In the genomic region with DNA sequence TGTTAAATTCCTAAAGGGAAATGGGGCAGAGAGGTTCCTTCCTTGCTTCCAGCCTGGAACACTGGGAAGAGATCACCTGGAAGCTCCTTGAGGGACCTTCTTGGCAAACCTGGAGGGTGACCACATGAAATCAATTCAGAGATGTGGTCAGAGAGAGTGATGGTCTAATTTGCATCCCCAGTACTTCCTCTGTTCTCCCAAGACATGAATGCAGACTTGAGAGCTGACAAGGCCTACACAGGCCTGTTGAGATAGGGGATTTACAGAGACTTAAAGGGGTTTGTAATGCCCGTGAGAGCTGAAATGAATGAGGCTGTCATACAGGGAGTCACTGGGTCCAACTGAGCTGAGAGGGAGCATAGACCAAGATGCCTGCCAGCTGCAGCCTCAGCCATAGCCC, we compare ENCODE assay signal across 16 cellular contexts. TPM values are rescaled to one million over a fixed set of nuclear protein-coding genes. Genes with fewer than 3 reads are reported as not detected.
A peak's percentile ranks its signal among the peaks of the same experiment; 100 is the strongest.
DNase-seq lines count a peak whose midpoint lies in the region; ATAC-seq, FAIRE-seq and TF ChIP-seq lines count a peak whose summit lies in the region.
"Had no signal": no experiment of that assay in that cellular context is flagged by ENCODE, and none has a peak within 500 bp of the region (broad histone marks: within the 10 kb centered on the region; RNA-seq: fewer than 3 reads in every experiment).

No MANE protein-coding gene starts in this region.

- DNase-seq in GM18507 (ENCODE audit: extremely low spot score, insufficient read length, low read depth) (no peak), NOMO-1 treated with DMSO at 0.1 percent for 48 hours (lab: John Stamatoyannopoulos, UW; ENCODE audit: unreplicated experiment) (no peak), superior temporal gyrus (ENCODE audit: extremely low spot score) (no peak), chondrocyte (ENCODE audit: low spot score) (no peak)
- DNase-seq in activated CD4-positive, CD25-positive, alpha-beta regulatory T cell (lab: John Stamatoyannopoulos, UW), result no peak
- DNase-seq: activated CD4-positive, alpha-beta T cell treated with anti-CD3 and anti-CD28 coated beads, Interleukin-2, amount 10 ng/mL, durations not matched to agents 7 days and 5 days; activated T-cell treated with anti-CD3 and anti-CD28 coated beads, Interleukin-2, amount 50 U/mL, for 72 hours; glutamatergic neuron; islet precursor cell; NCI-H1694; NCI-H526 treated with DMSO at 0.1 percent for 48 hours; stimulated activated CD4-positive, alpha-beta T cell treated with anti-CD3 and anti-CD28 coated beads, Interleukin-15, amount 100 ng/mL, for 24 hours; T-helper 17 cell had no signal

- H3K27me3 Mint-ChIP-seq in chondrocyte (ENCODE audit: low read depth), result no peaks in the 10 kb centered on the region
- H3K27me3 Mint-ChIP-seq: activated CD4-positive, alpha-beta T cell treated with anti-CD3 and anti-CD28 coated beads, Interleukin-2, amount 10 ng/mL, durations not matched to agents 7 days and 5 days; T-helper 17 cell had no signal

- peaks cover 18% of the 10 kb centered on the region for H3K4me1 Mint-ChIP-seq in chondrocyte (ENCODE audit: low read depth)
- H3K4me1 Mint-ChIP-seq: activated CD4-positive, alpha-beta T cell treated with anti-CD3 and anti-CD28 coated beads, Interleukin-2, amount 10 ng/mL, durations not matched to agents 7 days and 5 days had no signal

- H3K4me3 Mint-ChIP-seq in chondrocyte (ENCODE audit: unreplicated experiment), result no peak overlapping the region
- H3K4me3 Mint-ChIP-seq: activated CD4-positive, alpha-beta T cell treated with anti-CD3 and anti-CD28 coated beads, Interleukin-2, amount 10 ng/mL, durations not matched to agents 7 days and 5 days; activated T-cell treated with anti-CD3 and anti-CD28 coated beads, Interleukin-2, amount 50 U/mL, for 72 hours; T-helper 17 cell had no signal

- ATAC-seq in GM21528 (IDR thresholded peaks at IDR 0.05; ENCODE audit: low FRiP score, unreplicated experiment), result peak; percentile 72
- ATAC-seq in HG03045 (IDR thresholded peaks at IDR 0.05; ENCODE audit: unreplicated experiment), result peak; percentile 67
- ATAC-seq in esophagus mucosa, result peak; percentile 22
- ATAC-seq: activated T-cell treated with anti-CD3 and anti-CD28 coated beads, Interleukin-2, amount 50 U/mL, for 72 hours; T-helper 17 cell had no signal

- no peaks in the 10 kb centered on the region for H3K36me3 Mint-ChIP-seq in chondrocyte (ENCODE audit: low read depth)

- no peaks in the 10 kb centered on the region for H3K9me3 Mint-ChIP-seq in chondrocyte (ENCODE audit: low read depth)
- H3K9me3 Mint-ChIP-seq: activated CD4-positive, alpha-beta T cell treated with anti-CD3 and anti-CD28 coated beads, Interleukin-2, amount 10 ng/mL, durations not matched to agents 7 days and 5 days; activated T-cell treated with anti-CD3 and anti-CD28 coated beads, Interleukin-2, amount 50 U/mL, for 72 hours had no signal

- peak; percentile 72 for FAIRE-seq in GM18507 (lab: Jason Lieb, UNC)

- no peak for TF ChIP-seq CTCF in chondrocyte (IDR thresholded peaks at IDR 0.05)

- H3K27ac Mint-ChIP-seq in chondrocyte (ENCODE audit: unreplicated experiment), result no peak overlapping the region
- H3K27ac Mint-ChIP-seq: activated CD4-positive, alpha-beta T cell treated with anti-CD3 and anti-CD28 coated beads, Interleukin-2, amount 10 ng/mL, durations not matched to agents 7 days and 5 days; activated T-cell treated with anti-CD3 and anti-CD28 coated beads, Interleukin-2, amount 50 U/mL, for 72 hours; T-helper 17 cell had no signal

RNA-seq across cellular contexts. Expression of a gene that starts 45.1 kb away (rescaled TPM):
- total RNA-seq in esophagus mucosa, result 19.8 TPM
- 34.1 to 39.7 TPM (median 35.4 TPM) in 3 replicates for total RNA-seq in chondrocyte

Comparison
In these comparisons a context has a peak if more than half of its experiments do, and no peak if none do; other contexts are left out.
1. ATAC-seq: peak in every context shown above with its lines; median percentile 72 in GM21528; 67 in HG03045; 22 in esophagus mucosa.